In genomic region chr10:56317603-56318002, GRCh38 we compare ENCODE assay signal across 13 cellular contexts.
"Had no signal": no experiment of that assay in that cellular context is flagged by ENCODE, and none has a peak within 500 bp of the region (broad histone marks: within the 10 kb centered on the region; RNA-seq: fewer than 3 reads in every experiment).

No MANE protein-coding gene starts in this region.

- H3K4me3 ChIP-seq: gastrocnemius medialis, heart right ventricle, lung, right lobe of liver, upper lobe of left lung had no signal

- H3K27ac ChIP-seq: gastrocnemius medialis, heart right ventricle, right lobe of liver, upper lobe of left lung had no signal

- ATAC-seq: activated T-cell treated with anti-CD3 and anti-CD28 coated beads, Interleukin-2, amount 50 U/mL, for 4 hours; gastrocnemius medialis; heart right ventricle; natural killer cell; right lobe of liver; T-helper 17 cell had no signal

- H3K27me3 ChIP-seq: gastrocnemius medialis, heart right ventricle, right lobe of liver, upper lobe of left lung had no signal

- H3K4me1 ChIP-seq: gastrocnemius medialis, heart right ventricle, right lobe of liver, upper lobe of left lung had no signal

- DNase-seq: activated CD4-positive, alpha-beta T cell treated with anti-CD3 and anti-CD28 coated beads, Interleukin-2, amount 50 U/mL, for 48 hours; activated T-cell treated with anti-CD3 and anti-CD28 coated beads, Interleukin-2, amount 50 U/mL, for 4 hours; gastrocnemius medialis; heart right ventricle; kidney glomerular epithelial cell; natural killer cell; nucleus accumbens; right lobe of liver; stimulated activated CD4-positive, alpha-beta T cell treated with anti-CD3 and anti-CD28 coated beads, Interleukin-2, amount 100 ng/mL, for 24 hours; stimulated activated naive CD4-positive, alpha-beta T cell treated with Interleukin-2 at 50 U/mL for 16 hours; T-helper 17 cell had no signal

- H3K9me3 ChIP-seq: gastrocnemius medialis, right lobe of liver, upper lobe of left lung had no signal

- H3K36me3 ChIP-seq: gastrocnemius medialis, heart right ventricle, right lobe of liver, upper lobe of left lung had no signal
